In the genomic region with DNA sequence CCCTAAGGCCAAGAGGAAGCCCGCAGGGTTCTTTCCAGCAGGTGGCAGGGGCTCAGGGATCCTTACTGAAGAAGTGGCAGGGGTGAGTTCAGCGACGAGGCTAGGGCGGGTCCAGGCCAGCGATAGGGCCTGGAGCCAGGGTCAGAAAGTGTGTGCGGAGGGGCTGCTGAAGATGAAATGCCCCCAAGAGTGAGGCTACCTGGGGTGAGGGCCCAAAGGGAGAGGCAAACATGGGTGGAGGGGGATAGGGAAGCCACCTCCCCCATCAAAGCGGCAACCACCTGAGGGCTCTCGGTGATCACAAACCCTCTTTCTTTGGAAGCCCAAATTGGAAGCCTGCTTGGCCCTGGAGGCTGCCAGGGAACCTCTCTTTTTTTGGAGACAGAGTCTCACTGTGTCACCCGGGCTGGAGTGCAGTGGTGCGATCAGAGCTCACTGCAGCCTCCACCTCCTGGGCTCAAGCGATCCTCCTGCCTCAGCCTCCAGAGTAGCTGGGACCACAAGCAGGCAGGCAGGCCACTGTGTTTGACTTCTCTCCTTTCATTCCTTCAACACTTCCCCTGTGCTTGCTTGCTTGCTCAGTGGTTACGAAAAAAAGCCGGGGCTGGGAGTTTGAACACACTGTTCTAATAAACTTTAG, we compare ENCODE assay signal across 1 cellular context.
TF ChIP-seq lines count a peak whose summit lies in the region.

No MANE protein-coding gene starts in this region.

TF ChIP-seq in H1, 55 proteins besides CTCF, POLR2A, EP300 and RAD21:
- peak; percentile 13 for TF ChIP-seq SAP30 (IDR thresholded peaks at IDR 0.05; ENCODE audit: insufficient read depth, insufficient replicate concordance, low read length)
- no peak for TF ChIP-seq GTF2F1 (IDR thresholded peaks at IDR 0.05; ENCODE audit: borderline replicate concordance, low read depth, low read length)
